ENCODE assay signal across 8 cellular contexts in the genomic region with DNA sequence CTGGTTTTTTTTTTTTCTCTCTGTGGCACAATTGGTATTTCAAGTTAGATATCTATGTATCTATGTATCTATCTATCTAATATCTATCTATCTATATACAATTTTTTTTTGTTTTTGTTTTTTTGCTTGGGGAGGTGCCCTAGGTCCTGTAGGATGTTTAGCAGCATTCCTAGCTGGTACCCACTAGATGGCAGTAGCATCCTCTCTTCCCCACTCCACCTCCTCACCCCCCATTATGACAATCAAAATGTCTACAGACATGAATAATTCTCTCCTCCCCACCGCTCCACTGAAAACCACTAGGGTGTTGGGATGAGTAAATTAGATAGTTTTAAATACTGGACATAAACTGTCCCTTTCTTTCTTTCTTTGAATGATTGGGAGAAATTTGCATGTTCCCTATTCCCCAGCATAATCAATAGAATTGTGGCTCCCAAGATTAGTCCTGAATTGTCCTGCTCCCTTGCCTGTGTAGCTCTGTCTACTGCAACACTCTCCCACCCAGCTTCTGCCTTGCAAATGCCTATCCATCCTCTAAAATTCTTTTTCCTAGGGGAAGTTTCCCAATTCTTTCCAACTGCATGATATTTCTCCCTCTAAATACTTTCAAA.
DNase-seq lines count a peak whose midpoint lies in the region; ATAC-seq and TF ChIP-seq lines count a peak whose summit lies in the region.

No MANE protein-coding gene starts in this region.

- peaks cover 0 to 7% of the 10 kb centered on the region in 2 donors for H3K9me3 Mint-ChIP-seq in stimulated activated naive CD8-positive, alpha-beta T cell treated with anti-CD3 and anti-CD28 coated beads, Interleukin-15, amount 100 ng/mL, for 72 hours

- H3K27ac Mint-ChIP-seq in stimulated activated naive CD8-positive, alpha-beta T cell treated with anti-CD3 and anti-CD28 coated beads, Interleukin-15, amount 100 ng/mL, for 72 hours, result no peak overlapping the region

- 17 to 27% methylated on average over 1 of the region's 1 CpG for WGBS in gastroesophageal sphincter (ENCODE audit: low coverage in 1 of 2), 2 donors

- CTCF ChIA-PET in AG04449 (lab: Yijun Ruan, JAX), result interaction anchor here (0.6 to 7.2 kb wide), 9 partner anchors 10 to 1125 kb away, joined by 3 to 82 read pairs (median 4); no protein-coding TSS in a partner anchor

- no peak overlapping the region for H3K9ac ChIP-seq in OCI-LY1 (ENCODE audit: low read length)

- TF ChIP-seq EP300 in gastroesophageal sphincter (IDR thresholded peaks at IDR 0.05), result no peak

- no peaks in the 10 kb centered on the region for H3K27me3 Mint-ChIP-seq in stimulated activated naive CD8-positive, alpha-beta T cell treated with anti-CD3 and anti-CD28 coated beads, Interleukin-15, amount 100 ng/mL, for 72 hours

- no peaks in the 10 kb centered on the region for H4K20me1 ChIP-seq in OCI-LY1 (ENCODE audit: insufficient read depth, low read length)

- no peak overlapping the region for H3K4me3 Mint-ChIP-seq in stimulated activated naive CD8-positive, alpha-beta T cell treated with anti-CD3 and anti-CD28 coated beads, Interleukin-15, amount 100 ng/mL, for 72 hours

- no peak overlapping the region for H3K27ac ChIP-seq in OCI-LY1 (ENCODE audit: low read depth, low read length, poor library complexity, severe bottlenecking)
- H3K27ac ChIP-seq in gastroesophageal sphincter, result no peak overlapping the region

- no peaks in the 10 kb centered on the region for H3K27me3 ChIP-seq in OCI-LY1 (ENCODE audit: insufficient read depth, low read length)
- H3K27me3 ChIP-seq in gastroesophageal sphincter, result no peaks in the 10 kb centered on the region

- H3K9me2 ChIP-seq in OCI-LY1 (ENCODE audit: low read depth, low read length), result no peaks in the 10 kb centered on the region

- no peak for TF ChIP-seq POLR2A in gastroesophageal sphincter (IDR thresholded peaks at IDR 0.05)

- H3K4me3 ChIP-seq in AG04449 (ENCODE audit: low read depth, low read length) (no peak overlapping the region), OCI-LY1 (ENCODE audit: low read depth, low read length, poor library complexity, severe bottlenecking) (no peak overlapping the region), epithelial cell of esophagus (ENCODE audit: low read length) (no peak overlapping the region), skeletal muscle cell (ENCODE audit: low read depth, low read length) (no peak overlapping the region), gastroesophageal sphincter (no peak overlapping the region)

- no peaks in the 10 kb centered on the region for H3K9me3 ChIP-seq in OCI-LY1 (ENCODE audit: low read length)
- no peaks in the 10 kb centered on the region for H3K9me3 ChIP-seq in gastroesophageal sphincter

- H3F3A ChIP-seq in OCI-LY1 (ENCODE audit: insufficient read depth, low read length), result no peaks in the 10 kb centered on the region

- ATAC-seq in GM18498 (IDR thresholded peaks at IDR 0.05; ENCODE audit: unreplicated experiment), result peak; percentile 90
- ATAC-seq in HG02981 (IDR thresholded peaks at IDR 0.05; ENCODE audit: unreplicated experiment), result peak; percentile 72
- no peak for ATAC-seq in gastroesophageal sphincter
- ATAC-seq in stimulated activated naive CD8-positive, alpha-beta T cell treated with anti-CD3 and anti-CD28 coated beads, Interleukin-15, amount 100 ng/mL, for 72 hours, result no peak

- POLR2A ChIA-PET in AG04449 (lab: Yijun Ruan, JAX), result no interaction called here

- no peaks in the 10 kb centered on the region for H3K36me3 ChIP-seq in OCI-LY1 (ENCODE audit: insufficient read depth, low read length)
- no peaks in the 10 kb centered on the region for H3K36me3 ChIP-seq in gastroesophageal sphincter

- TF ChIP-seq CTCF in AG04449 (IDR thresholded peaks at IDR 0.05; ENCODE audit: insufficient read depth, low read length, missing control alignments) (peak; percentile 83), OCI-LY1 (IDR thresholded peaks at IDR 0.05; ENCODE audit: low read length) (peak; percentile 54), epithelial cell of esophagus (IDR thresholded peaks at IDR 0.05; ENCODE audit: insufficient read depth, low read depth, low read length, missing control alignments) (peak; percentile 83), gastroesophageal sphincter (IDR thresholded peaks at IDR 0.05) (peak in 2 of 4 experiments; percentile 28 to 54)

- DNase-seq in AG04449 (ENCODE audit: low read depth, low spot score) (no peak), epithelial cell of esophagus (ENCODE audit: low read depth) (peak; percentile 69), skeletal muscle cell (ENCODE audit: low read depth) (peak; percentile 25)
- no peak for DNase-seq in stimulated activated naive CD8-positive, alpha-beta T cell treated with anti-CD3 and anti-CD28 coated beads, Interleukin-15, amount 100 ng/mL, for 72 hours

- H3K4me1 Mint-ChIP-seq in stimulated activated naive CD8-positive, alpha-beta T cell treated with anti-CD3 and anti-CD28 coated beads, Interleukin-15, amount 100 ng/mL, for 72 hours, result no peaks in the 10 kb centered on the region

- H3K4me1 ChIP-seq in OCI-LY1 (ENCODE audit: insufficient read depth, low read length, severe bottlenecking) (no peaks in the 10 kb centered on the region), gastroesophageal sphincter (no peaks in the 10 kb centered on the region)

- H2AFZ ChIP-seq in OCI-LY1 (ENCODE audit: low read length), result no peak overlapping the region

- no peaks in the 10 kb centered on the region for H3K79me2 ChIP-seq in OCI-LY1 (ENCODE audit: insufficient read depth, low read length)

- H3K4me2 ChIP-seq in OCI-LY1 (ENCODE audit: low read length), result no peak overlapping the region

Comparison
In these comparisons a context has a peak if more than half of its experiments do, and no peak if none do; other contexts are left out.
1. DNase-seq: peak in epithelial cell of esophagus (single experiment) and skeletal muscle cell (single experiment); none in AG04449 (single experiment) and stimulated activated naive CD8-positive, alpha-beta T cell treated with anti-CD3 and anti-CD28 coated beads, Interleukin-15, amount 100 ng/mL, for 72 hours (0 of 2).
2. ATAC-seq: peak in GM18498 (single experiment) and HG02981 (single experiment); none in gastroesophageal sphincter (single experiment) and stimulated activated naive CD8-positive, alpha-beta T cell treated with anti-CD3 and anti-CD28 coated beads, Interleukin-15, amount 100 ng/mL, for 72 hours (single experiment).